Comparison of ENCODE assay signal across 1 cellular context in genomic region chr5:58666598-58667595, GRCh38.
TF ChIP-seq lines count a peak whose summit lies in the region.

No MANE protein-coding gene starts in this region.

TF ChIP-seq in H1, 55 proteins besides CTCF, POLR2A, EP300 and RAD21 (continued from another document):
- TF ChIP-seq JUND (IDR thresholded peaks at IDR 0.05; ENCODE audit: low read length) (no peak), HDAC6 (IDR thresholded peaks at IDR 0.05; ENCODE audit: low read depth, low read length) (no peak), TBP (IDR thresholded peaks at IDR 0.05; ENCODE audit: low read depth, low read length) (no peak)
